Comparison of ENCODE assay signal across 8 cellular contexts in genomic region chr19:14496029-14496848, GRCh38. TPM values are rescaled to one million over a fixed set of nuclear protein-coding genes. Genes with fewer than 3 reads are reported as not detected.
DNase-seq lines count a peak whose midpoint lies in the region; TF ChIP-seq lines count a peak whose summit lies in the region.

GIPC1 (minus strand) TSS chr19:14496127; CDS start chr19:14482976, 13,151 bp downstream.

- H3K9me2 ChIP-seq in GM23248 (ENCODE audit: insufficient read depth) (no peaks in the 10 kb centered on the region), SU-DHL-6 (replicated peaks; ENCODE audit: insufficient read depth, low read length) (no peaks in the 10 kb centered on the region)

- H3K4me1 ChIP-seq in GM23248 (ENCODE audit: insufficient read depth) = peaks cover 18% of the 10 kb centered on the region

- no peaks in the 10 kb centered on the region for H3K9me3 Mint-ChIP-seq in activated naive CD8-positive, alpha-beta T cell treated with anti-CD3 and anti-CD28 coated beads for 36 hours

- DNase-seq in COR-L47 (lab: John Stamatoyannopoulos, UW) (peak; percentile 98), GM23248 (peak; percentile 99), NCI-H1092 treated with DMSO at 0.1 percent for 48 hours (lab: John Stamatoyannopoulos, UW) (peak; percentile 98), glomerular endothelial cell (ENCODE audit: extremely low read depth, low read depth, low spot score) (peak; percentile 88), non-pigmented ciliary epithelial cell (ENCODE audit: low read depth) (peak; percentile 94)
- peak; percentile 88 for DNase-seq in activated naive CD8-positive, alpha-beta T cell treated with anti-CD3 and anti-CD28 coated beads for 36 hours

- peak within 1 kb of the TSS; percentile 68 for H2AFZ ChIP-seq in GM23248
- peak within 1 kb of the TSS; percentile 91 for H2AFZ ChIP-seq in SU-DHL-6 (ENCODE audit: low read depth, low read length, severe bottlenecking)

- peak within 1 kb of the TSS; percentile 66 for H3K27ac Mint-ChIP-seq in activated naive CD8-positive, alpha-beta T cell treated with anti-CD3 and anti-CD28 coated beads for 36 hours

- in situ Hi-C loops in GM23248 (cut with MboI) = no loop called here

- H3K27me3 ChIP-seq in GM23248 (replicated peaks; ENCODE audit: insufficient read depth) = no peaks in the 10 kb centered on the region
- no peaks in the 10 kb centered on the region for H3K27me3 ChIP-seq in SU-DHL-6 (ENCODE audit: low read length)

- H3K4me2 ChIP-seq in GM23248 (ENCODE audit: unreplicated experiment) (peak within 1 kb of the TSS; percentile 77), SU-DHL-6 (ENCODE audit: low read depth, low read length, poor library complexity, severe bottlenecking) (peak within 1 kb of the TSS; percentile 57)

- H3K36me3 Mint-ChIP-seq in activated naive CD8-positive, alpha-beta T cell treated with anti-CD3 and anti-CD28 coated beads for 36 hours = no peaks in the 10 kb centered on the region

- H3F3A ChIP-seq in GM23248 (ENCODE audit: insufficient read depth) = peaks cover 9% of the 10 kb centered on the region
- H3F3A ChIP-seq in SU-DHL-6 (ENCODE audit: insufficient read depth) = no peaks in the 10 kb centered on the region

- no peaks in the 10 kb centered on the region for H3K27me3 Mint-ChIP-seq in activated naive CD8-positive, alpha-beta T cell treated with anti-CD3 and anti-CD28 coated beads for 36 hours

- peak within 1 kb of the TSS; percentile 81 for H3K9ac ChIP-seq in GM23248
- peak within 1 kb of the TSS; percentile 40 for H3K9ac ChIP-seq in SU-DHL-6 (ENCODE audit: low read length)

- WGBS in GM23248 (ENCODE audit: low coverage in 1 of 2, low lambda C conversion rate in 2 of 2, missing lambda C conversion rate in 2 of 2), 2 experiments = 3 to 7% methylated on average over 33 to 63 of the region's 71 CpGs

- H3K9me3 ChIP-seq in GM23248 (ENCODE audit: low read depth) = no peaks in the 10 kb centered on the region
- no peaks in the 10 kb centered on the region for H3K9me3 ChIP-seq in SU-DHL-6 (ENCODE audit: insufficient read depth, low read length)

- H3K79me2 ChIP-seq in GM23248 (ENCODE audit: insufficient read depth) (peaks cover 44% of the 10 kb centered on the region), SU-DHL-6 (ENCODE audit: insufficient read depth, low read length) (no peaks in the 10 kb centered on the region)

- peak within 1 kb of the TSS; percentile 84 for H3K4me3 ChIP-seq in GM23248
- H3K4me3 ChIP-seq in SU-DHL-6 (ENCODE audit: insufficient read depth, low read length, poor library complexity, severe bottlenecking) = peak within 1 kb of the TSS; percentile 55

- peak within 1 kb of the TSS; percentile 76 for H3K4me3 Mint-ChIP-seq in activated naive CD8-positive, alpha-beta T cell treated with anti-CD3 and anti-CD28 coated beads for 36 hours

- TF ChIP-seq CTCF in SU-DHL-6 (IDR thresholded peaks at IDR 0.05; ENCODE audit: insufficient read depth, low read length, poor library complexity, severe bottlenecking) = no peak
- no peak for TF ChIP-seq CTCF in subcutaneous adipose tissue (IDR thresholded peaks at IDR 0.05; ENCODE audit: low read depth)

- H4K20me1 ChIP-seq in GM23248 (ENCODE audit: insufficient read depth) (no peaks in the 10 kb centered on the region), SU-DHL-6 (ENCODE audit: low read depth, low read length) (no peaks in the 10 kb centered on the region)

- H3K4me1 Mint-ChIP-seq in activated naive CD8-positive, alpha-beta T cell treated with anti-CD3 and anti-CD28 coated beads for 36 hours = peaks cover 7% of the 10 kb centered on the region

- no peaks in the 10 kb centered on the region for H3K36me3 ChIP-seq in GM23248 (ENCODE audit: low read depth)
- no peaks in the 10 kb centered on the region for H3K36me3 ChIP-seq in SU-DHL-6 (ENCODE audit: low read length)

- H3K27ac ChIP-seq in GM23248 (peak within 1 kb of the TSS; percentile 19), SU-DHL-6 (ENCODE audit: low read depth, low read length) (no peak within 1 kb of the TSS)

RNA-seq across cellular contexts. Expression of gene GIPC1, which starts in this region (rescaled TPM):
- total RNA-seq in GM23248 (2014; rRNA removed; shearing (Covaris generic)) = 143 and 173 TPM in 2 replicates
- 106 and 112 TPM in 2 replicates for polyA plus RNA-seq in GM23248 (2016; fragmentation: Nextera tagmentation; extraction: Ambion mirVana)
- 10 to 100 TPM; 22.5 to 24.8 TPM for total RNA-seq in activated naive CD8-positive, alpha-beta T cell treated with anti-CD3 and anti-CD28 coated beads for 36 hours
- total RNA-seq in glomerular endothelial cell = 161 and 191 TPM in 2 replicates
- 10 to 100 TPM; 36.4 to 95.5 (median 48.9) TPM for total RNA-seq in subcutaneous adipose tissue
